Comparison of ENCODE assay signal across 9 cellular contexts in genomic region chr17:77455111-77455877, GRCh38.
DNase-seq lines count a peak whose midpoint lies in the region; ATAC-seq and TF ChIP-seq lines count a peak whose summit lies in the region.
"Had no signal": no experiment of that assay in that cellular context is flagged by ENCODE, and none has a peak within 500 bp of the region (broad histone marks: within the 10 kb centered on the region; RNA-seq: fewer than 3 reads in every experiment).

No MANE protein-coding gene starts in this region.

- H3K4me3 Mint-ChIP-seq in central memory CD8-positive, alpha-beta T cell = peak overlapping the region; percentile 93
- H3K4me3 Mint-ChIP-seq in naive thymus-derived CD8-positive, alpha-beta T cell = peak overlapping the region; percentile 91 to 98 (median 96)

- no peaks in the 10 kb centered on the region for H3K9me3 Mint-ChIP-seq in central memory CD8-positive, alpha-beta T cell
- H3K9me3 Mint-ChIP-seq in naive thymus-derived CD8-positive, alpha-beta T cell = no peaks in the 10 kb centered on the region

- H3K36me3 ChIP-seq in KOPT-K1 (ENCODE audit: insufficient read depth, low read length) = peaks cover 45% of the 10 kb centered on the region

- TF ChIP-seq CTCF in AG04450 (IDR thresholded peaks at IDR 0.05; ENCODE audit: low read depth, low read length) = no peak

- H3K36me3 Mint-ChIP-seq in central memory CD8-positive, alpha-beta T cell (ENCODE audit: insufficient read depth) = peaks cover 43% of the 10 kb centered on the region
- peaks cover 12 to 31% (median 21%) of the 10 kb centered on the region in 3 donors for H3K36me3 Mint-ChIP-seq in naive thymus-derived CD8-positive, alpha-beta T cell

- CTCF ChIA-PET in AG04450 (lab: Charles Lee) = no interaction called here

- H3K27ac Mint-ChIP-seq in central memory CD8-positive, alpha-beta T cell (ENCODE audit: low read depth) = peak overlapping the region; percentile 96
- H3K27ac Mint-ChIP-seq in naive thymus-derived CD8-positive, alpha-beta T cell = peak overlapping the region; percentile 92 to 99 (median 99)

- DNase-seq in AG04450 (ENCODE audit: low read depth, low spot score) (no peak), NCI-H1436 (lab: John Stamatoyannopoulos, UW) (no peak), NCI-H2029 treated with DMSO at 0.1 percent for 48 hours (lab: John Stamatoyannopoulos, UW) (no peak), NCI-H1930 (lab: John Stamatoyannopoulos, UW) (no peak)
- no peak for DNase-seq in central memory CD8-positive, alpha-beta T cell (ENCODE audit: low spot score in 2 of 2)
- peak in 1 of 10 donors; percentile 62 for DNase-seq in naive thymus-derived CD8-positive, alpha-beta T cell
- DNase-seq: DMS53 had no signal

- H3K27ac ChIP-seq in AG04450 (ENCODE audit: low read depth, low read length) (peak overlapping the region; percentile 52), KOPT-K1 (ENCODE audit: low read depth, low read length, poor library complexity, severe bottlenecking) (peak overlapping the region; percentile 96)

- no peak for ATAC-seq in central memory CD8-positive, alpha-beta T cell (replicated peaks; ENCODE audit: extremely low read depth, poor library complexity, severe bottlenecking)
- no peak for ATAC-seq in naive thymus-derived CD8-positive, alpha-beta T cell
- no peak for ATAC-seq in GM21737 (IDR thresholded peaks at IDR 0.05; ENCODE audit: unreplicated experiment)

- no peaks in the 10 kb centered on the region for H3K27me3 ChIP-seq in AG04450 (ENCODE audit: control insufficient read depth, insufficient read depth, low read length)

- peaks cover 82% of the 10 kb centered on the region for H3K4me1 Mint-ChIP-seq in central memory CD8-positive, alpha-beta T cell
- H3K4me1 Mint-ChIP-seq in naive thymus-derived CD8-positive, alpha-beta T cell = peaks cover 30 to 72% (median 50%) of the 10 kb centered on the region in 4 donors

- no peaks in the 10 kb centered on the region; the same call in 1 of the 2 replicates for H3K9me3 ChIP-seq in AG04450 (ENCODE audit: control insufficient read depth, insufficient read depth, low read length)
- no peaks in the 10 kb centered on the region for H3K9me3 ChIP-seq in KOPT-K1 (ENCODE audit: insufficient read depth, low read length, poor library complexity, severe bottlenecking)

- POLR2A ChIA-PET in AG04450 (lab: Yijun Ruan, JAX) = no interaction called here
- POLR2A ChIA-PET in naive thymus-derived CD8-positive, alpha-beta T cell (lab: Charles Lee) = interaction anchor here (1.6 to 74.5 kb wide), 9 partner anchors 6 to 504 kb away, joined by 8 to 5369 read pairs (median 48); partner anchors contain the start of gene TNRC6C

- no peaks in the 10 kb centered on the region for H3K27me3 Mint-ChIP-seq in central memory CD8-positive, alpha-beta T cell
- H3K27me3 Mint-ChIP-seq in naive thymus-derived CD8-positive, alpha-beta T cell = no peaks in the 10 kb centered on the region

- H3K4me3 ChIP-seq in AG04450 (ENCODE audit: low read depth, low read length) = no peak overlapping the region
